ENCODE assay signal across 24 cellular contexts in the genomic region with DNA sequence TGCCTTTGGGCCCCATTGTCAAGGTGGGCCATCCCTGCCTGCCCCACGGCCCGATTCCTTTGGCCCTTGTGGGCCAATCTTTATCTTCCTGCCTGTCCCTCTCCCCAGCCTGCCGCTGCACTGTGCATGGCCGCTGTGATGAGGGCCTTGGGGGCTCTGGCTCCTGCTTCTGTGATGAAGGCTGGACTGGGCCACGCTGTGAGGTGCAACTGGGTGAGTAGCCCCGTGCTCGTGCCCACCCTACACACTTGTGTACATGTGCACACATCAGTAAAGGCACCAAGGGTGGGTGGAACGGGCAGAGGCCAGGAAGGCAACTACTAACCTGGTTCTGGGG.
"Had no signal": no experiment of that assay in that cellular context is flagged by ENCODE, and none has a peak within 500 bp of the region (broad histone marks: within the 10 kb centered on the region; RNA-seq: fewer than 3 reads in every experiment).

No MANE protein-coding gene starts in this region.

- H3K4me3 ChIP-seq: colonic mucosa, gastrocnemius medialis, left lung, lung, pancreas, sigmoid colon, testis, tibial nerve, upper lobe of right lung, uterus had no signal

- H3K9me3 Mint-ChIP-seq: dendritic cell treated with granulocyte-macrophage colony-stimulating factor and Interleukin-4, amounts not matched to agents 40 ng/mL and 50 ng/mL, for 4 days; endodermal cell; memory B cell; natural killer cell; stimulated activated effector memory CD8-positive, alpha-beta T cell treated with anti-CD3 and anti-CD28 coated beads, Interleukin-12 subunit alpha, Interleukin-12 subunit beta, amount 100 ng/mL, for 72 hours had no signal

- H3K4me1 Mint-ChIP-seq: endodermal cell; memory B cell; natural killer cell; stimulated activated effector memory CD8-positive, alpha-beta T cell treated with anti-CD3 and anti-CD28 coated beads, Interleukin-12 subunit alpha, Interleukin-12 subunit beta, amount 100 ng/mL, for 72 hours had no signal

- H3K36me3 ChIP-seq: colonic mucosa, gastrocnemius medialis, neutrophil, pancreas, uterus had no signal

- H3K27ac Mint-ChIP-seq: dendritic cell treated with granulocyte-macrophage colony-stimulating factor and Interleukin-4, amounts not matched to agents 40 ng/mL and 50 ng/mL, for 4 days; endodermal cell; memory B cell; natural killer cell; stimulated activated effector memory CD8-positive, alpha-beta T cell treated with anti-CD3 and anti-CD28 coated beads, Interleukin-12 subunit alpha, Interleukin-12 subunit beta, amount 100 ng/mL, for 72 hours had no signal

- H3K27me3 Mint-ChIP-seq: dendritic cell treated with granulocyte-macrophage colony-stimulating factor and Interleukin-4, amounts not matched to agents 40 ng/mL and 50 ng/mL, for 4 days had no signal

- H3K36me3 Mint-ChIP-seq: memory B cell, natural killer cell had no signal

- H3K27ac ChIP-seq: colonic mucosa, epithelial cell of prostate, gastrocnemius medialis, left lung, neutrophil, pancreas, sigmoid colon, testis, tibial nerve, upper lobe of right lung, uterus had no signal

- H3K9me3 ChIP-seq: colonic mucosa, gastrocnemius medialis, left lung, neutrophil, pancreas, sigmoid colon, testis, tibial nerve, upper lobe of right lung, uterus had no signal

- ATAC-seq: esophagus mucosa; gastrocnemius medialis; left lung; natural killer cell; pancreas; stimulated activated effector memory CD8-positive, alpha-beta T cell treated with anti-CD3 and anti-CD28 coated beads, Interleukin-12 subunit alpha, Interleukin-12 subunit beta, amount 100 ng/mL, for 72 hours; stimulated activated naive CD8-positive, alpha-beta T cell treated with anti-CD3 and anti-CD28 coated beads, Interleukin-15, Interleukin-2, amounts not matched to agents 100 U/mL and 50 U/mL, for 24 hours; upper lobe of right lung had no signal

- H3K4me3 Mint-ChIP-seq: dendritic cell treated with granulocyte-macrophage colony-stimulating factor and Interleukin-4, amounts not matched to agents 40 ng/mL and 50 ng/mL, for 4 days; endodermal cell; memory B cell; natural killer cell; stimulated activated effector memory CD8-positive, alpha-beta T cell treated with anti-CD3 and anti-CD28 coated beads, Interleukin-12 subunit alpha, Interleukin-12 subunit beta, amount 100 ng/mL, for 72 hours had no signal

- H3K4me1 ChIP-seq: colonic mucosa, pancreas, uterus had no signal

- H3K27me3 ChIP-seq: colonic mucosa, gastrocnemius medialis, left lung, neutrophil, pancreas, sigmoid colon, testis, tibial nerve, upper lobe of right lung, uterus had no signal

- DNase-seq: colonic mucosa; effector CD8-positive, alpha-beta T cell; endodermal cell; foreskin fibroblast; gastrocnemius medialis; head of caudate nucleus; natural killer cell; stimulated activated CD4-positive, alpha-beta T cell treated with anti-CD3 and anti-CD28 coated beads, Interleukin-2, amount 100 ng/mL, for 24 hours; stimulated activated CD4-positive, alpha-beta T cell treated with anti-CD3 and anti-CD28 coated beads, Interleukin-4, amount 100 ng/mL, for 24 hours; stimulated activated naive CD8-positive, alpha-beta T cell treated with anti-CD3 and anti-CD28 coated beads, Interleukin-15, Interleukin-2, amounts not matched to agents 100 U/mL and 50 U/mL, for 24 hours; testis; upper lobe of right lung; uterus had no signal
